Comparison of ENCODE assay signal across 19 cellular contexts in genomic region chr17:63402808-63403207, GRCh38. TPM values are rescaled to one million over a fixed set of nuclear protein-coding genes. Genes with fewer than 3 reads are reported as not detected.
DNase-seq lines count a peak whose midpoint lies in the region; ATAC-seq, FAIRE-seq and TF ChIP-seq lines count a peak whose summit lies in the region.
"Had no signal": no experiment of that assay in that cellular context is flagged by ENCODE, and none has a peak within 500 bp of the region (broad histone marks: within the 10 kb centered on the region; RNA-seq: fewer than 3 reads in every experiment).

No MANE protein-coding gene starts in this region.

- H3K9me3 Mint-ChIP-seq in astrocyte (ENCODE audit: unreplicated experiment) (no peaks in the 10 kb centered on the region), nephron (no peaks in the 10 kb centered on the region)
- H3K9me3 Mint-ChIP-seq: activated naive CD8-positive, alpha-beta T cell treated with anti-CD3 and anti-CD28 coated beads for 36 hours had no signal

- TF ChIP-seq CTCF in astrocyte (IDR thresholded peaks at IDR 0.05; ENCODE audit: insufficient read depth, low read depth, low read length) (no peak), foreskin fibroblast (IDR thresholded peaks at IDR 0.05; ENCODE audit: low read depth, low read length) (no peak), nephron (IDR thresholded peaks at IDR 0.05; ENCODE audit: unreplicated experiment in 3 of 3) (no peak)

- no peak overlapping the region for H3K4me3 ChIP-seq in astrocyte (ENCODE audit: insufficient read depth, low read depth, low read length)
- H3K4me3 ChIP-seq in foreskin fibroblast (ENCODE audit: low read depth in 1 of 2, low read length in 2 of 2) = no peak overlapping the region
- H3K4me3 ChIP-seq in aorta (ENCODE audit: low read length in 2 of 2) = no peak overlapping the region
- H3K4me3 ChIP-seq: Peyer's patch had no signal

- H3K4me1 ChIP-seq in astrocyte (ENCODE audit: insufficient read depth, low read length) = peaks cover 23% of the 10 kb centered on the region
- H3K4me1 ChIP-seq in aorta (ENCODE audit: control insufficient read depth in 1 of 2, insufficient read depth in 2 of 2, low read length in 2 of 2) = peaks cover 0 to 9% of the 10 kb centered on the region in 2 donors
- H3K4me1 ChIP-seq: Peyer's patch had no signal

- H3K4me2 ChIP-seq in astrocyte (ENCODE audit: low read length) = no peak overlapping the region

- no peaks in the 10 kb centered on the region for H3K9me3 ChIP-seq in astrocyte (ENCODE audit: insufficient read depth, low read depth, low read length)
- H3K9me3 ChIP-seq in aorta (ENCODE audit: control insufficient read depth, low read length) = no peaks in the 10 kb centered on the region
- H3K9me3 ChIP-seq: Peyer's patch had no signal

- H3K27me3 Mint-ChIP-seq in astrocyte (ENCODE audit: low read depth, unreplicated experiment) (no peaks in the 10 kb centered on the region), nephron (ENCODE audit: low read depth) (no peaks in the 10 kb centered on the region)
- H3K27me3 Mint-ChIP-seq: activated naive CD8-positive, alpha-beta T cell treated with anti-CD3 and anti-CD28 coated beads for 36 hours had no signal

- no peaks in the 10 kb centered on the region for H3K27me3 ChIP-seq in astrocyte (ENCODE audit: insufficient read depth, low read length)
- H3K27me3 ChIP-seq in aorta (ENCODE audit: control insufficient read depth in 1 of 2, insufficient read depth in 2 of 2, low read length in 1 of 2) = no peaks in the 10 kb centered on the region
- H3K27me3 ChIP-seq: Peyer's patch had no signal

- peak; percentile 33 for DNase-seq in AG20443 (ENCODE audit: low spot score)
- peak; percentile 80 for DNase-seq in astrocyte (ENCODE audit: low read depth)
- DNase-seq in foreskin fibroblast = peak; percentile 52 to 81
- DNase-seq in aorta = no peak
- DNase-seq in retina = no peak
- no peak for DNase-seq in GM12891 (ENCODE audit: insufficient read length, low spot score)
- DNase-seq in OCI-M2 (lab: John Stamatoyannopoulos, UW; ENCODE audit: unreplicated experiment) = no peak
- DNase-seq: ACHN; activated CD4-positive, alpha-beta T cell treated with anti-CD3 and anti-CD28 coated beads, Interleukin-2, amount 50 U/mL, for 48 hours; activated naive CD8-positive, alpha-beta T cell treated with anti-CD3 and anti-CD28 coated beads for 36 hours; activated T-cell treated with anti-CD3 and anti-CD28 coated beads, Interleukin-2, amount 50 U/mL, for 48 hours; MV-4-11; NCI-H2081 treated with DMSO at 0.1 percent for 48 hours; NCI-H774; occipital lobe; Peyer's patch; stimulated activated naive CD8-positive, alpha-beta T cell treated with anti-CD3 and anti-CD28 coated beads, Interleukin-15, Interleukin-2, amounts not matched to agents 100 U/mL and 50 U/mL, for 24 hours had no signal

- no peak overlapping the region for H2AFZ ChIP-seq in astrocyte (ENCODE audit: low read depth, low read length)

- peaks cover 16% of the 10 kb centered on the region for H3K36me3 ChIP-seq in astrocyte (ENCODE audit: insufficient read depth, low read length)
- no peaks in the 10 kb centered on the region for H3K36me3 ChIP-seq in aorta (ENCODE audit: control insufficient read depth in 1 of 2, insufficient read depth in 2 of 2, low read length in 1 of 2)
- H3K36me3 ChIP-seq: Peyer's patch had no signal

- H3K27ac ChIP-seq in astrocyte (ENCODE audit: low read depth, low read length) = no peak overlapping the region
- H3K27ac ChIP-seq in aorta (ENCODE audit: low read depth in 1 of 2, low read length in 2 of 2) = no peak overlapping the region

- no peak for TF ChIP-seq POLR2A in GM12891 (IDR thresholded peaks at IDR 0.05; ENCODE audit: low read depth, low read length)

- peaks cover 5% of the 10 kb centered on the region for H3K36me3 Mint-ChIP-seq in astrocyte (ENCODE audit: low read depth, unreplicated experiment)
- peaks cover 46% of the 10 kb centered on the region for H3K36me3 Mint-ChIP-seq in nephron (ENCODE audit: low read depth)
- H3K36me3 Mint-ChIP-seq: activated naive CD8-positive, alpha-beta T cell treated with anti-CD3 and anti-CD28 coated beads for 36 hours had no signal

- H3K4me1 Mint-ChIP-seq in astrocyte (ENCODE audit: low read depth, unreplicated experiment) (peaks cover 11% of the 10 kb centered on the region), nephron (peaks cover 52% of the 10 kb centered on the region)

- FAIRE-seq in astrocyte (lab: Jason Lieb, UNC) (no peak), GM12891 (lab: Jason Lieb, UNC) (no peak)
- FAIRE-seq: keratinocyte had no signal

- H3K4me3 Mint-ChIP-seq in astrocyte (ENCODE audit: unreplicated experiment) = no peak overlapping the region
- H3K4me3 Mint-ChIP-seq in nephron = no peak overlapping the region
- H3K4me3 Mint-ChIP-seq: activated naive CD8-positive, alpha-beta T cell treated with anti-CD3 and anti-CD28 coated beads for 36 hours had no signal

- H3K27ac Mint-ChIP-seq in astrocyte (ENCODE audit: unreplicated experiment) (no peak overlapping the region), nephron (peak overlapping the region; percentile 0 to 61 (median 53))
- H3K27ac Mint-ChIP-seq: activated naive CD8-positive, alpha-beta T cell treated with anti-CD3 and anti-CD28 coated beads for 36 hours had no signal

- 41 to 58% methylated on average over 1 of the region's 1 CpG for WGBS in aorta, 2 donors

- no peaks in the 10 kb centered on the region for H3K79me2 ChIP-seq in astrocyte (ENCODE audit: insufficient read depth, low read length)

- no peaks in the 10 kb centered on the region for H4K20me1 ChIP-seq in astrocyte (ENCODE audit: insufficient read depth, low read length)

- H3K9ac ChIP-seq in astrocyte (ENCODE audit: low read length) = no peak overlapping the region

- no peak for ATAC-seq in aorta (ENCODE audit: low FRiP score)
- ATAC-seq: stimulated activated naive CD8-positive, alpha-beta T cell treated with anti-CD3 and anti-CD28 coated beads, Interleukin-15, Interleukin-2, amounts not matched to agents 100 U/mL and 50 U/mL, for 24 hours had no signal

- intact Hi-C loops in aorta (cut with DNase I) = loop anchor here (10.0 kb wide), 3 partner anchors 218 to 698 kb away; no protein-coding TSS in a partner anchor

TF ChIP-seq in GM12891, 5 proteins besides CTCF, POLR2A, EP300 and RAD21:
- no peak for TF ChIP-seq PAX5 (IDR thresholded peaks at IDR 0.05; ENCODE audit: insufficient read depth, low read length, severe bottlenecking)
- TF ChIP-seq POU2F2 (IDR thresholded peaks at IDR 0.05; ENCODE audit: low read depth, low read length) = no peak
- no peak for TF ChIP-seq POLR2AphosphoS5 (IDR thresholded peaks at IDR 0.05; ENCODE audit: low read depth, low read length)
- no peak for TF ChIP-seq SPI1 (IDR thresholded peaks at IDR 0.05; ENCODE audit: low read depth, low read length)
- no peak for TF ChIP-seq TAF1 (IDR thresholded peaks at IDR 0.05; ENCODE audit: low read depth, low read length)

RNA-seq across cellular contexts. Expression of gene CYB561, which starts 43.3 kb away (rescaled TPM):
- 8.1 and 8.3 TPM in 2 replicates for total RNA-seq in astrocyte
- 10 to 100 TPM; 13.2 to 31.6 TPM for total RNA-seq in aorta
- polyA plus RNA-seq in aorta = 10 to 100 TPM in 1 of 2 donors, 1 to 10 TPM in 1; 7.1 to 17.6 TPM
- 3.8 TPM for polyA plus RNA-seq in GM12891 (2012; ENCODE audit: low read depth, missing spikeins)

Comparison
In these comparisons a context has a peak if more than half of its experiments do, and no peak if none do; other contexts are left out.
1. DNase-seq: peak in AG20443 (single experiment), astrocyte (single experiment) and foreskin fibroblast (2 of 2); none in aorta (0 of 2), retina (single experiment), GM12891 (single experiment) and OCI-M2 (single experiment).